In the genomic region with DNA sequence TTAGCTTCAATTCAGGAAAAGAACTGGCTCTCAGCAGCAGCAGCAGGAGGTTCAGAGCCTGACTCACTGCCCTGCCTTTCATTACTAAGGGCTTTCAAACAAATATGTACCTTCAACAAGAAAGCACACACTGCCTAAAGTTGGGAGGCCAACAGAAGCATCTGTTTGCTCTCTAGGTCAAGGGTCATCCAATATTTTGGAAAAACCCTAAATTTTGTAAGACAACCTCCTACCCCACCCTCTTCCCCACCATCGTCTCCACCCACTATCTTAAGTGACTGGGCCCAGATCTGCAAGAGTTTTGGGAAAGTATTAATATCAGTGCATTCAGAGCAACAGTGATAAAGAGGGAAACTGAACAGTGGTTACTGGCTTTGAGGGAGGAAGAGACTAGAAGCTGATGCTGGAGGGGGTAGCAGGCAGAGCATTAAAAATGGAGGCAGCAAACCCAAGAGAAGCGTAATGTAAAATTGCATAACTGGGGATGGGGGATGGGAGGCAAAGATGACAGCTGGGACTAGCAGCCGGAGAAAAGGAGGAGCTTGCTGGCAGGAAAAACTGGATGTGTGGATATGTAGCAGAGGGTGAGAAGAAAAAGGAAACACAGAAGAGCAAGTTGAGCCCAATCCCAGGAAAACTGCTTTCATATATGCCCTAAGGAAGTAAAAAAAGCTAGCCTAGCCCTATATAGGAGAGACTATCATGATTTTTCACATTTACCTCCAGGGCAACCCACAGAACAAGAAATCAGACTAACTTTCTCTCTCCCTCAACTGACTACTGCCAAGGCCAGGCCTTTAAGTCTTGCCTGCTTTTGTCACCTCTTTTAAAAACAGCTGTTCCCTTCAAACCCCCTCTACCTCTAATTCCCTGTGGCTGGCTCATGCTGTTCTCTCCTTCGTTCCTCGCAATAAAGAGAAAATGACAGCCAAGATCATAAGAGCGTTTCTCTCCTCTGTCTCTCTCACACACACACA, we compare ENCODE assay signal across 1 cellular context.
TF ChIP-seq lines count a peak whose summit lies in the region.

No MANE protein-coding gene starts in this region.

TF ChIP-seq in K562, 482 proteins besides CTCF, POLR2A, EP300 and RAD21 (continued from another document):
- TF ChIP-seq ESRRB (CRISPR knock-in tag; IDR thresholded peaks at IDR 0.05; ENCODE audit: borderline replicate concordance) = no peak
- TF ChIP-seq CEBPG (CRISPR knock-in tag; IDR thresholded peaks at IDR 0.05) = no peak
- TF ChIP-seq CEBPG (tag; conservative IDR thresholded peaks at IDR 0.05 in 1 of 2, IDR thresholded peaks at IDR 0.05 in 1 of 2) = peak; percentile 19 to 59; a peak in 2 of 4 replicates
- 0 out of 2 replicates have a peak, but pooled peaks have one; percentile 19 for TF ChIP-seq DPF2 (IDR thresholded peaks at IDR 0.05)
- TF ChIP-seq HLTF (IDR thresholded peaks at IDR 0.05) = no peak
- no peak for TF ChIP-seq SAP30 (IDR thresholded peaks at IDR 0.05; ENCODE audit: borderline replicate concordance, insufficient read depth, low read depth, low read length, poor library complexity, severe bottlenecking)
